Comparison of ENCODE assay signal across 8 cellular contexts in the genomic region with DNA sequence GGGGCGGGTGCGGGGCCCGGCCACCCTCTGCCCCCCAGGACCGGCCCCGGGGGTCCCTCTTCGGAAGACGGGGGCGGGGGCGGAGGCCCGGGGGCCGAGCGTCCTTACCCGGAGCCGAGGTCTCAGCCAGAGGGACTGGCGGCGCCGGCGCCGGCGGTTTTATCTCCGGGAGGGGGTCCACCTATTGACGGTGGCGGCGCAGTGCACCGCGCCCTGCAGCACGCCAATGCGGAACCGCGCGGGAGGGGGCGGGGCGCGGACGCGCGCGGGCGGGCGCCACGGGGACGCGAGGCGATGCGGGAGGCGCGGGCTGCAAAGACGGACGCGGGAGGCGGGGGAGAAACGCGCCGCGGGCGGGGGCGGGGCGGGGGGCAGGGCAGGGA. TPM values are rescaled to one million over a fixed set of nuclear protein-coding genes. Genes with fewer than 3 reads are reported as not detected.
DNase-seq lines count a peak whose midpoint lies in the region; ATAC-seq and TF ChIP-seq lines count a peak whose summit lies in the region.

A gene (minus strand): TSS at position 134 of the 383 bp plus-strand sequence. CDS start 1,320 bp downstream, outside the sequence.

- H3K27ac Mint-ChIP-seq in effector memory CD8-positive, alpha-beta T cell, result no peak within 1 kb of the TSS
- no peak within 1 kb of the TSS for H3K27ac Mint-ChIP-seq in natural killer cell

- H3K4me1 Mint-ChIP-seq in effector memory CD8-positive, alpha-beta T cell (ENCODE audit: low read depth in 2 of 2), result peaks cover 0 to 5% of the 10 kb centered on the region in 2 donors
- no peaks in the 10 kb centered on the region for H3K4me1 Mint-ChIP-seq in natural killer cell

- H3K27me3 Mint-ChIP-seq in effector memory CD8-positive, alpha-beta T cell, result peaks cover 6 to 16% of the 10 kb centered on the region in 2 donors
- peaks cover 0 to 2% of the 10 kb centered on the region in 2 donors for H3K27me3 Mint-ChIP-seq in natural killer cell (ENCODE audit: low read depth in 2 of 2)

- no peak for DNase-seq in A172 (ENCODE audit: low spot score)
- peak; percentile 39 for DNase-seq in GM19238 (ENCODE audit: insufficient read length, low spot score)
- peak; percentile 53 for DNase-seq in T-helper 22 cell (ENCODE audit: low read depth)
- DNase-seq in effector memory CD8-positive, alpha-beta T cell, result peak; percentile 39 to 46 (median 39)
- no peak for DNase-seq in natural killer cell
- DNase-seq in NCI-H1048 (lab: John Stamatoyannopoulos, UW), result no peak
- DNase-seq in mesenteric fat pad (ENCODE audit: low spot score), result no peak

- H3K4me3 Mint-ChIP-seq in effector memory CD8-positive, alpha-beta T cell, result peak within 1 kb of the TSS; percentile 51 to 62
- H3K4me3 Mint-ChIP-seq in natural killer cell, result peak within 1 kb of the TSS; percentile 55

- intact Hi-C loops in natural killer cell (cut with micrococcal nuclease), result loop anchor here (5.0 kb wide), 1 partner anchor 473 kb away; no protein-coding TSS in a partner anchor

- no peaks in the 10 kb centered on the region for H3K36me3 Mint-ChIP-seq in effector memory CD8-positive, alpha-beta T cell (ENCODE audit: insufficient read depth)
- H3K36me3 Mint-ChIP-seq in natural killer cell, result no peaks in the 10 kb centered on the region

- TF ChIP-seq CTCF in natural killer cell (IDR thresholded peaks at IDR 0.05), result peak; percentile 14

- no peaks in the 10 kb centered on the region for H3K9me3 Mint-ChIP-seq in effector memory CD8-positive, alpha-beta T cell
- no peaks in the 10 kb centered on the region for H3K9me3 Mint-ChIP-seq in natural killer cell

- peak; percentile 79 for ATAC-seq in effector memory CD8-positive, alpha-beta T cell (replicated peaks)
- ATAC-seq in natural killer cell (peak; percentile 70 to 76 (median 73)), HG02870 (IDR thresholded peaks at IDR 0.05; ENCODE audit: unreplicated experiment) (no peak)

RNA-seq across cellular contexts. Expression of the gene that starts here (rescaled TPM):
- 88.1 and 91.0 TPM in 2 replicates for total RNA-seq in A172 (2014; rRNA removed; shearing (Covaris generic))
- total RNA-seq in natural killer cell, result under 1 TPM; 0.14 to 0.86 (median 0.35) TPM
- total RNA-seq in mesenteric fat pad, result 1.2 TPM

Comparison
In these comparisons a context has a peak if more than half of its experiments do, and no peak if none do; other contexts are left out.
1. RNA of the gene that starts here (total RNA-seq): 88.1 to 91.0 TPM in A172; 1.2 TPM in mesenteric fat pad (single experiment) and 0.14 to 0.86 TPM in natural killer cell; every median in the first group is over 10 times any median in the second.
2. Peak in ATAC-seq in natural killer cell; RNA of the gene not detected or under 1 TPM.
3. DNase-seq: peak in GM19238 (single experiment), T-helper 22 cell (single experiment) and effector memory CD8-positive, alpha-beta T cell (3 of 3); none in A172 (single experiment), natural killer cell (single experiment), NCI-H1048 (single experiment) and mesenteric fat pad (single experiment).